Comparison of ENCODE assay signal across 8 cellular contexts in the genomic region with DNA sequence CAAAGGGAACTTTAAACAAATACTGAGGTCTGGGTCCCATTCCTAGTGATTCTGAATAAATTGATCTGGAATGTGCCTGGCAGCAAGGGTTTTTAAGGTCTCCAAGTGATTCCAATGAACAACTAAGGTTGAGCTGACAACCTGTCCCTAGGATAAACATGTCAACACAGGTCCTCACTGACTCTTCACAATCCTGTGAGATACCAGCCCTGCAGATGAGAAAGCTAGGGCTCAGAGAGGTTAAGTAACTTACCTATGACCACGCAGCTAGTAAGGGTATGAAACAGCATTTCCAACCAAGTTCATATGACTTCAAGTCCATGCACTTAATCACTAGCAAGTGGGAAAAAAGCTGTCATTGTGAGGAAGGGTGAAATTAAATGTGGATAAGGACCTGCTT.
"Had no signal": no experiment of that assay in that cellular context is flagged by ENCODE, and none has a peak within 500 bp of the region (broad histone marks: within the 10 kb centered on the region; RNA-seq: fewer than 3 reads in every experiment).

No MANE protein-coding gene starts in this region.

- H3K9me3 Mint-ChIP-seq: GM23338, H9 had no signal

- H3K4me1 Mint-ChIP-seq: GM23338, H9 had no signal

- H3K27ac Mint-ChIP-seq: GM23338, IgD-negative memory B cell had no signal

- ATAC-seq: GM23338, HepG2 had no signal

- H3K4me3 ChIP-seq: GM23338 had no signal

- H3K4me3 Mint-ChIP-seq: GM23338, H9, IgD-negative memory B cell had no signal

- FAIRE-seq: H1, H54, HepG2 had no signal

- H2AFZ ChIP-seq: GM23338 had no signal

- H3K27ac ChIP-seq: HL-60 had no signal

- H3K4me2 ChIP-seq: GM23338 had no signal

- H3K27me3 Mint-ChIP-seq: IgD-negative memory B cell had no signal

- DNase-seq: H9, HCEC 1CT had no signal
